Comparison of ENCODE assay signal across 20 cellular contexts in genomic region chr5:147055304-147055826, GRCh38.
DNase-seq lines count a peak whose midpoint lies in the region; ATAC-seq and TF ChIP-seq lines count a peak whose summit lies in the region.
"Had no signal": no experiment of that assay in that cellular context is flagged by ENCODE, and none has a peak within 500 bp of the region (broad histone marks: within the 10 kb centered on the region; RNA-seq: fewer than 3 reads in every experiment).

No MANE protein-coding gene starts in this region.

- no peaks in the 10 kb centered on the region for H3K27me3 Mint-ChIP-seq in endodermal cell (ENCODE audit: insufficient read depth)

- H3K27ac ChIP-seq in endodermal cell (ENCODE audit: low read depth, low read length) (no peak overlapping the region), GM23248 (no peak overlapping the region)
- H3K27ac ChIP-seq: 22Rv1 had no signal

- H4K20me1 ChIP-seq in GM23248 (ENCODE audit: insufficient read depth): no peaks in the 10 kb centered on the region

- WGBS in endodermal cell (ENCODE audit: insufficient coverage in 1 of 2, insufficient read length in 1 of 2), 2 experiments: 96 to 100% methylated on average over 1 to 3 of the region's 4 CpGs
- WGBS in GM23248 (ENCODE audit: low coverage in 1 of 2, low lambda C conversion rate in 2 of 2, missing lambda C conversion rate in 2 of 2), 2 experiments: 22 to 29% methylated on average over 4 of the region's 4 CpGs

- H3K4me2 ChIP-seq in GM23248 (ENCODE audit: unreplicated experiment): no peak overlapping the region

- H3K4me1 ChIP-seq in endodermal cell (ENCODE audit: control insufficient read depth, insufficient read depth, low read length) (peaks cover 25% of the 10 kb centered on the region), GM23248 (ENCODE audit: insufficient read depth) (no peaks in the 10 kb centered on the region)

- no peak for TF ChIP-seq CTCF in endodermal cell (conservative IDR thresholded peaks at IDR 0.05)

- intact Hi-C loops in left ventricle myocardium superior (cut with micrococcal nuclease): no loop called here

- ATAC-seq in GM21390 (IDR thresholded peaks at IDR 0.05; ENCODE audit: unreplicated experiment) (no peak), left ventricle myocardium superior (no peak)

- H3K36me3 Mint-ChIP-seq in endodermal cell (ENCODE audit: low read depth): peaks cover 38% of the 10 kb centered on the region

- H3K4me1 Mint-ChIP-seq in endodermal cell: peaks cover 80% of the 10 kb centered on the region

- in situ Hi-C loops in GM23248 (cut with MboI): no loop called here

- peak overlapping the region; percentile 44 for H3K27ac Mint-ChIP-seq in endodermal cell
- H3K27ac Mint-ChIP-seq: CD4-positive, alpha-beta T cell had no signal

- H3K36me3 ChIP-seq in endodermal cell (ENCODE audit: control insufficient read depth, insufficient read depth, low read length) (peaks cover 67% of the 10 kb centered on the region), GM23248 (ENCODE audit: low read depth) (no peaks in the 10 kb centered on the region)
- H3K36me3 ChIP-seq: MG63 had no signal

- H3F3A ChIP-seq in GM23248 (ENCODE audit: insufficient read depth): no peaks in the 10 kb centered on the region

- no peak overlapping the region for H2AFZ ChIP-seq in GM23248

- no peaks in the 10 kb centered on the region for H3K9me3 Mint-ChIP-seq in endodermal cell
- H3K9me3 Mint-ChIP-seq: CD4-positive, alpha-beta T cell had no signal

- H3K9me2 ChIP-seq in GM23248 (ENCODE audit: insufficient read depth): no peaks in the 10 kb centered on the region

- H3K4me3 Mint-ChIP-seq in endodermal cell: no peak overlapping the region
- H3K4me3 Mint-ChIP-seq: CD4-positive, alpha-beta T cell had no signal

- H3K27me3 ChIP-seq in endodermal cell (ENCODE audit: control insufficient read depth, insufficient read depth, low read length, poor library complexity, severe bottlenecking): no peaks in the 10 kb centered on the region
- no peaks in the 10 kb centered on the region; the same call in none of the 2 replicates for H3K27me3 ChIP-seq in GM23248 (replicated peaks; ENCODE audit: insufficient read depth)

- no peak overlapping the region for H3K9ac ChIP-seq in endodermal cell (ENCODE audit: extremely low read depth, low read length, poor library complexity, severe bottlenecking)
- H3K9ac ChIP-seq in GM23248: no peak overlapping the region

- H3K4me3 ChIP-seq in endodermal cell (ENCODE audit: low read length): no peak overlapping the region
- H3K4me3 ChIP-seq in GM23248: no peak overlapping the region
- H3K4me3 ChIP-seq: MG63 had no signal

- H3K9me3 ChIP-seq in endodermal cell (ENCODE audit: control insufficient read depth, low read length) (no peaks in the 10 kb centered on the region), GM23248 (ENCODE audit: low read depth) (no peaks in the 10 kb centered on the region)
- H3K9me3 ChIP-seq: MG63 had no signal

- DNase-seq in NCI-H1092 treated with DMSO at 0.1 percent for 48 hours (lab: John Stamatoyannopoulos, UW) (peak; percentile 4), NCI-H1092 (lab: John Stamatoyannopoulos, UW) (no peak), endodermal cell (no peak), occipital lobe (lab: John Stamatoyannopoulos, UW) (peak; percentile 37), GM23248 (no peak), NCI-H82 treated with DMSO at 0.1 percent for 48 hours (lab: John Stamatoyannopoulos, UW; ENCODE audit: unreplicated experiment) (no peak), left ventricle myocardium superior (no peak)
- DNase-seq: CD4-positive, alpha-beta T cell; GF-D8; GOT3; Kasumi-1; MG63; NCI-H1048; NCI-H146; NCI-H2029 treated with DMSO at 0.1 percent for 48 hours; NCI-H2171 treated with DMSO at 0.1 percent for 48 hours; OCI-M1; Right ventricle myocardium superior had no signal

- H3K79me2 ChIP-seq in GM23248 (ENCODE audit: insufficient read depth): no peaks in the 10 kb centered on the region

Comparison
In these comparisons a context has a peak if more than half of its experiments do, and no peak if none do; other contexts are left out.
1. DNase-seq: peak in NCI-H1092 treated with DMSO at 0.1 percent for 48 hours (single experiment) and occipital lobe (single experiment); none in NCI-H1092 (single experiment), endodermal cell (single experiment), GM23248 (single experiment), NCI-H82 treated with DMSO at 0.1 percent for 48 hours (single experiment) and left ventricle myocardium superior (single experiment).